In genomic region chr20:62499758-62500236, GRCh38 we compare ENCODE assay signal across 1 cellular context.
TF ChIP-seq lines count a peak whose summit lies in the region.

No MANE protein-coding gene starts in this region.

TF ChIP-seq in HepG2, 621 proteins besides CTCF, POLR2A, EP300 and RAD21 (continued from another document):
- TF ChIP-seq ZFP91 (CRISPR knock-in tag; IDR thresholded peaks at IDR 0.05; ENCODE audit: borderline replicate concordance) (0 out of 2 replicates have a peak, but pooled peaks have one; percentile 2), RFX1 (IDR thresholded peaks at IDR 0.05) (no peak), KMT2A (CRISPR knock-in tag; IDR thresholded peaks at IDR 0.05) (no peak), ZNF781 (CRISPR knock-in tag; IDR thresholded peaks at IDR 0.05; ENCODE audit: borderline replicate concordance, not compliant biosample characterization) (peak; percentile 65)
